Comparison of ENCODE assay signal across 11 cellular contexts in the genomic region with DNA sequence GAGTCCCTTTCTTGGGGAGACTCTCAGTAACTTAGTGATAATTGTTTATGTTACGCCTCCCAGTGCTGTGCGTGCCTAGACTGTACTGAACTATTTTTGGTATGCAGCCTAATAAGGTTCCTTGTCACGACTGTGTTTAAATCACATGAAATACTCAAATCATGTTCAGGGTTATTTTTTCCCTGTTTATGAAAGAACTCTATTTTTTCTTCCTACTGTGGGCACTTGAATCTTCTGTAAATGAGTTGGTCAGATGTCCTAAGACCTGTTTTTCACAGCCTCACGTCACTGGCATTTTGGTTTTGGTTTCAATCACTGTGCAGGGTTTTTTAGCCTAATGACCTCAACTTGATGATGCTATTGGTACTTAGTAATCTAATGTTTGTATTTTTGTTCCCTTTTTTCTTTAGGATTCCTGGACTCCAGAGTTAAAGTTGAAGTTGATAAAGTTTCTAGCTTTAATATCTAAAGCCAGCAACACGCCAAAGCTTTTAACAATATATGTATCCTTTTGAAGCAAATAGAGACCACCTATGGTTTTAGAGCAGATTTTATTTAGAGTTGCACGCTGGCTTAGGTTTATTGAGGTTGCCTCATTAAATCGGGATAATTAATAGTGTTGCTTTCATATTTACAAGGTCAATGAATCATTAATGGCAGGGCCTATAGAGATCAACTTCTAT. TPM values are rescaled to one million over a fixed set of nuclear protein-coding genes. Genes with fewer than 3 reads are reported as not detected.
DNase-seq lines count a peak whose midpoint lies in the region; ATAC-seq, FAIRE-seq and TF ChIP-seq lines count a peak whose summit lies in the region.
"Had no signal": no experiment of that assay in that cellular context is flagged by ENCODE, and none has a peak within 500 bp of the region (broad histone marks: within the 10 kb centered on the region; RNA-seq: fewer than 3 reads in every experiment).

No MANE protein-coding gene starts in this region.

- H3K27ac ChIP-seq in GM12878 (ENCODE audit: control insufficient read depth, insufficient read depth) (peak overlapping the region; percentile 60), sigmoid colon (peak overlapping the region; percentile 69 to 89 (median 82))

- intact Hi-C loops in GM12878 (cut with micrococcal nuclease; ENCODE audit: unreplicated experiment) = no loop called here
- intact Hi-C loops in sigmoid colon (cut with DNase I) = no loop called here

- in situ Hi-C loops in GM12878 (cut with MboI) = no loop called here

- peaks cover 4% of the 10 kb centered on the region for H3K4me1 ChIP-seq in GM12878 (ENCODE audit: control insufficient read depth, insufficient read depth, low read length)
- peaks cover 0 to 52% (median 37%) of the 10 kb centered on the region in 4 donors for H3K4me1 ChIP-seq in sigmoid colon

- RAD21 ChIA-PET in GM12878 (lab: Charles Lee; ENCODE audit: unreplicated experiment) = interaction anchor here (0.7 to 3.7 kb wide), 4 partner anchors 42 to 178 kb away, joined by 3 to 26 read pairs (median 4); no protein-coding TSS in a partner anchor

- no peaks in the 10 kb centered on the region for H3K79me2 ChIP-seq in GM12878 (ENCODE audit: control insufficient read depth, insufficient read depth, low read length)

- FAIRE-seq in GM12878 (lab: Jason Lieb, UNC) (peak; percentile 86), D721Med (lab: Jason Lieb, UNC) (no peak)
- FAIRE-seq: endometrium had no signal

- no peak overlapping the region for H3K4me3 ChIP-seq in GM12878
- H3K4me3 ChIP-seq in sigmoid colon = no peak overlapping the region

- CTCF ChIA-PET in GM12878 (lab: Yijun Ruan, JAX) = interaction anchor here (1.0 to 1.3 kb wide), 4 partner anchors 30 to 183 kb away, joined by 3 to 4 read pairs (median 4); no protein-coding TSS in a partner anchor

- H3K36me3 ChIP-seq in GM12878 (ENCODE audit: control insufficient read depth in 2 of 2, insufficient read depth in 2 of 2, low read length in 1 of 2) = peaks cover 0 to 2% of the 10 kb centered on the region in 2 experiments; a peak in 1 of 4 replicates
- peaks cover 0 to 28% (median 0%) of the 10 kb centered on the region in 4 donors for H3K36me3 ChIP-seq in sigmoid colon

- H4K20me1 ChIP-seq in GM12878 (ENCODE audit: control insufficient read depth, insufficient read depth) = no peaks in the 10 kb centered on the region

- TF ChIP-seq EP300 in GM12878 (IDR thresholded peaks at IDR 0.05; ENCODE audit: borderline replicate concordance in 1 of 2, control insufficient read depth in 1 of 2, low read depth in 2 of 2, low read length in 2 of 2) (peak; percentile 94 to 99), sigmoid colon (IDR thresholded peaks at IDR 0.05) (peak; percentile 21 to 80 (median 52))

- TF ChIP-seq CTCF in GM12878 (IDR thresholded peaks at IDR 0.05 in 2 of 3, conservative IDR thresholded peaks at IDR 0.05 in 1 of 3; ENCODE audit: control insufficient read depth in 2 of 3, extremely low read depth in 1 of 3, insufficient read depth in 1 of 3, low read depth in 3 of 3, low read length in 3 of 3) = 0 out of 6 replicates have a peak, but pooled peaks of 1 of the 3 experiments have one; percentile 8
- TF ChIP-seq CTCF in sigmoid colon (IDR thresholded peaks at IDR 0.05) = no peak
- no peak for TF ChIP-seq CTCF in D721Med (IDR thresholded peaks at IDR 0.05; ENCODE audit: insufficient read depth, missing control alignments)

- H3K27me3 ChIP-seq in GM12878 (replicated peaks in 1 of 2; ENCODE audit: control insufficient read depth in 2 of 2, insufficient read depth in 2 of 2, low read length in 1 of 2) = no peaks in the 10 kb centered on the region
- H3K27me3 ChIP-seq in sigmoid colon = no peaks in the 10 kb centered on the region

- H2AFZ ChIP-seq in GM12878 (ENCODE audit: control insufficient read depth, low read depth, low read length) = peak overlapping the region; percentile 55

- BruUV-seq in GM12878 (replicated peaks; lab: Mats Ljungman, UMichigan) = no TSS peak

- no peak for TF ChIP-seq POLR2A in GM12878 (IDR thresholded peaks at IDR 0.05; ENCODE audit: low read depth, low read length)
- no peak for TF ChIP-seq POLR2A in sigmoid colon (IDR thresholded peaks at IDR 0.05)

- DNase-seq in GM12878 (ENCODE audit: low read depth, low spot score) (peak; percentile 72), sigmoid colon (peak; percentile 65), D721Med (ENCODE audit: insufficient read length, low spot score) (no peak), NCI-H2196 (lab: John Stamatoyannopoulos, UW; ENCODE audit: unreplicated experiment) (no peak), HPDE6-E6E7 (ENCODE audit: extremely low spot score) (no peak), iPS-NIHi11 (ENCODE audit: low spot score) (no peak)
- DNase-seq: H9, SW 1271 had no signal

- WGBS in GM12878 (ENCODE audit: insufficient coverage, insufficient replicate concordance, low lambda C conversion rate, missing lambda C conversion rate) = 54% methylated on average over 7 of the region's 7 CpGs
- 75 to 84% methylated on average over 7 of the region's 7 CpGs for WGBS in sigmoid colon, 2 donors

- peak overlapping the region; percentile 36 for H3K4me2 ChIP-seq in GM12878 (ENCODE audit: control insufficient read depth, insufficient read depth)

- ATAC-seq in GM18858 (IDR thresholded peaks at IDR 0.05; ENCODE audit: unreplicated experiment) (peak; percentile 59), HG02852 (IDR thresholded peaks at IDR 0.05; ENCODE audit: unreplicated experiment) (peak; percentile 74), GM12878 (peak; percentile 91)

- H3K9me3 ChIP-seq in GM12878 (replicated peaks; ENCODE audit: control insufficient read depth, insufficient read depth, low read length) (no peaks in the 10 kb centered on the region), sigmoid colon (no peaks in the 10 kb centered on the region)

- peak overlapping the region; percentile 19; the same call in 1 of the 2 replicates for H3K9ac ChIP-seq in GM12878 (ENCODE audit: control insufficient read depth, insufficient read depth, low read length)

- POLR2A ChIA-PET in GM12878 (lab: Charles Lee) = interaction anchor here (1.0 to 1.5 kb wide), 3 partner anchors 25 to 172 kb away, joined by 3 read pairs; no protein-coding TSS in a partner anchor

- no peak for TF ChIP-seq RAD21 in GM12878 (IDR thresholded peaks at IDR 0.05; ENCODE audit: insufficient read depth, low read depth, low read length)

- SMC1A ChIA-PET in GM12878 (lab: Charles Lee; ENCODE audit: uncharacterized antibody, unreplicated experiment) = interaction anchor here (0.9 to 3.6 kb wide), 7 partner anchors 12 to 185 kb away, joined by 3 to 20 read pairs (median 5); no protein-coding TSS in a partner anchor

TF ChIP-seq in GM12878, 131 proteins besides CTCF, POLR2A, EP300 and RAD21 (continues in another document):
- peak; percentile 63; the same call in 1 of the 3 replicates for TF ChIP-seq POU2F2 (IDR thresholded peaks at IDR 0.05; ENCODE audit: borderline replicate concordance, low read depth, low read length)
- no peak for TF ChIP-seq SREBF2 (IDR thresholded peaks at IDR 0.05; ENCODE audit: low read length)
- peak; percentile 98 for TF ChIP-seq MEF2A (IDR thresholded peaks at IDR 0.05; ENCODE audit: insufficient read depth, low read depth, low read length)
- TF ChIP-seq KLF5 (IDR thresholded peaks at IDR 0.05; ENCODE audit: partially characterized antibody) = peak; percentile 85
- TF ChIP-seq IRF4 (IDR thresholded peaks at IDR 0.05; ENCODE audit: low read depth, low read length) = peak; percentile 34; the same call in 1 of the 2 replicates
- TF ChIP-seq, protein P1, sequence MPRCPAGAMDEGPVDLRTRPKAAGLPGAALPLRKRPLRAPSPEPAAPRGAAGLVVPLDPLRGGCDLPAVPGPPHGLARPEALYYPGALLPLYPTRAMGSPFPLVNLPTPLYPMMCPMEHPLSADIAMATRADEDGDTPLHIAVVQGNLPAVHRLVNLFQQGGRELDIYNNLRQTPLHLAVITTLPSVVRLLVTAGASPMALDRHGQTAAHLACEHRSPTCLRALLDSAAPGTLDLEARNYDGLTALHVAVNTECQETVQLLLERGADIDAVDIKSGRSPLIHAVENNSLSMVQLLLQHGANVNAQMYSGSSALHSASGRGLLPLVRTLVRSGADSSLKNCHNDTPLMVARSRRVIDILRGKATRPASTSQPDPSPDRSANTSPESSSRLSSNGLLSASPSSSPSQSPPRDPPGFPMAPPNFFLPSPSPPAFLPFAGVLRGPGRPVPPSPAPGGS (IDR thresholded peaks at IDR 0.05; ENCODE audit: borderline replicate concordance, insufficient read depth, low read depth, low read length, poor library complexity, severe bottlenecking) = peak; percentile 24
- TF ChIP-seq STAT3 (IDR thresholded peaks at IDR 0.05; ENCODE audit: low read depth, low read length) = 0 out of 2 replicates have a peak, but pooled peaks have one; percentile 64

RNA-seq across cellular contexts. Expression of a gene that starts 24.0 kb away (rescaled TPM):
- total RNA-seq in GM12878 (2013; cell fraction: nucleolus; rRNA removed) = 63.8 and 63.9 TPM in 2 replicates
- total RNA-seq in GM12878 (2014; rRNA removed) (9.3 and 10.1 TPM in 2 replicates), GM12878 (2014; rRNA removed; fragmentation: Illumina TruSeq; extraction: Trizol) (8.9 and 10.4 TPM in 2 replicates), GM12878 (2021) (10.9 and 11.5 TPM in 2 replicates), sigmoid colon (10 to 100 TPM; 24.3 to 95.3 (median 52.7) TPM)
- 6.9 TPM for polyA plus RNA-seq in GM12878 (2011; ENCODE audit: low read depth)
- polyA plus RNA-seq in GM12878 (2011; rRNA removed) (7.6 and 8.9 TPM in 2 replicates), GM12878 (2014; fragmentation: Illumina TruSeq; extraction: Trizol) (8.4 and 10.3 TPM in 2 replicates), GM12878 (2014; fragmentation: Nextera tagmentation; extraction: Ambion mirVana) (1 to 10 TPM; 3.8 to 6.5 TPM), GM12878 (2014; rRNA removed) (9.2 and 11.2 TPM in 2 replicates), GM12878 (2016; fragmentation: Nextera tagmentation; extraction: Ambion mirVana) (10 to 100 TPM; 21.4 to 21.8 TPM), sigmoid colon (1 to 10 TPM; 2.4 to 8.2 (median 3.0) TPM)
- polyA plus RNA-seq in GM12878 (2011; cell fraction: cytosol; rRNA removed) = 7.6 and 7.9 TPM in 2 replicates
- 7.8 and 9.2 TPM in 2 replicates for polyA plus RNA-seq in GM12878 (2011; cell fraction: nucleus; rRNA removed)
- 6.8 and 9.8 TPM in 2 replicates for polyA plus RNA-seq in GM12878 (2012)
- polyA minus RNA-seq in GM12878 (2011; rRNA and poly(A)+ RNA removed) = 15.8 and 26.7 TPM in 2 replicates
- polyA minus RNA-seq in GM12878 (2011; cell fraction: cytosol; rRNA and poly(A)+ RNA removed) = 4.5 and 5.7 TPM in 2 replicates
- polyA minus RNA-seq in GM12878 (2011; cell fraction: nucleus; rRNA and poly(A)+ RNA removed) = 5.8 and 13.7 TPM in 2 replicates

Comparison
In these comparisons a context has a peak if more than half of its experiments do, and no peak if none do; other contexts are left out.
1. DNase-seq: peak in GM12878 (single experiment) and sigmoid colon (single experiment); none in D721Med (single experiment), NCI-H2196 (single experiment), HPDE6-E6E7 (single experiment) and iPS-NIHi11 (single experiment).
2. Peak in every context shown above with its lines, with median percentiles within 50 percentile points of each other: ATAC-seq.